ENCODE assay signal across 1 cellular context in the genomic region with DNA sequence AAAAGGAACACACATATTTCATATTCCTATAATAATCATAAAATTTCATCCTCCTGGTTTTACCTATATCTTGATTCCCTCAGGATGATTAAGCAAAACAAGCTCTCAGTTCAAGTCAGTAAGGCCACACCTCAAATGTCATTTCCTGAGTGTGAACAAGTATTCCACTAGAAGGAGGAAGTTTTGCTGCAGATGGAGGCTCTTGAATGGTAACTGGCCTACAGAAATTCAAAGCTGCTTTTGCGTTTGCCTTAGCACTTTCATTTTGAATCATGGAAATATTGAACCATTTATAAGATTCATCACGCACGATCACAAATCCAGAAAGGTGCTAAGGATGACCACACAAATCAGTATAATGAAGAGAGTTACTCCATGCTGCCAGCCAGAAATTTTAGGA.
TF ChIP-seq lines count a peak whose summit lies in the region.

No MANE protein-coding gene starts in this region.

TF ChIP-seq in GM23338, 12 proteins besides CTCF, POLR2A, EP300 and RAD21 (continued from another document):
- TF ChIP-seq, protein P1, sequence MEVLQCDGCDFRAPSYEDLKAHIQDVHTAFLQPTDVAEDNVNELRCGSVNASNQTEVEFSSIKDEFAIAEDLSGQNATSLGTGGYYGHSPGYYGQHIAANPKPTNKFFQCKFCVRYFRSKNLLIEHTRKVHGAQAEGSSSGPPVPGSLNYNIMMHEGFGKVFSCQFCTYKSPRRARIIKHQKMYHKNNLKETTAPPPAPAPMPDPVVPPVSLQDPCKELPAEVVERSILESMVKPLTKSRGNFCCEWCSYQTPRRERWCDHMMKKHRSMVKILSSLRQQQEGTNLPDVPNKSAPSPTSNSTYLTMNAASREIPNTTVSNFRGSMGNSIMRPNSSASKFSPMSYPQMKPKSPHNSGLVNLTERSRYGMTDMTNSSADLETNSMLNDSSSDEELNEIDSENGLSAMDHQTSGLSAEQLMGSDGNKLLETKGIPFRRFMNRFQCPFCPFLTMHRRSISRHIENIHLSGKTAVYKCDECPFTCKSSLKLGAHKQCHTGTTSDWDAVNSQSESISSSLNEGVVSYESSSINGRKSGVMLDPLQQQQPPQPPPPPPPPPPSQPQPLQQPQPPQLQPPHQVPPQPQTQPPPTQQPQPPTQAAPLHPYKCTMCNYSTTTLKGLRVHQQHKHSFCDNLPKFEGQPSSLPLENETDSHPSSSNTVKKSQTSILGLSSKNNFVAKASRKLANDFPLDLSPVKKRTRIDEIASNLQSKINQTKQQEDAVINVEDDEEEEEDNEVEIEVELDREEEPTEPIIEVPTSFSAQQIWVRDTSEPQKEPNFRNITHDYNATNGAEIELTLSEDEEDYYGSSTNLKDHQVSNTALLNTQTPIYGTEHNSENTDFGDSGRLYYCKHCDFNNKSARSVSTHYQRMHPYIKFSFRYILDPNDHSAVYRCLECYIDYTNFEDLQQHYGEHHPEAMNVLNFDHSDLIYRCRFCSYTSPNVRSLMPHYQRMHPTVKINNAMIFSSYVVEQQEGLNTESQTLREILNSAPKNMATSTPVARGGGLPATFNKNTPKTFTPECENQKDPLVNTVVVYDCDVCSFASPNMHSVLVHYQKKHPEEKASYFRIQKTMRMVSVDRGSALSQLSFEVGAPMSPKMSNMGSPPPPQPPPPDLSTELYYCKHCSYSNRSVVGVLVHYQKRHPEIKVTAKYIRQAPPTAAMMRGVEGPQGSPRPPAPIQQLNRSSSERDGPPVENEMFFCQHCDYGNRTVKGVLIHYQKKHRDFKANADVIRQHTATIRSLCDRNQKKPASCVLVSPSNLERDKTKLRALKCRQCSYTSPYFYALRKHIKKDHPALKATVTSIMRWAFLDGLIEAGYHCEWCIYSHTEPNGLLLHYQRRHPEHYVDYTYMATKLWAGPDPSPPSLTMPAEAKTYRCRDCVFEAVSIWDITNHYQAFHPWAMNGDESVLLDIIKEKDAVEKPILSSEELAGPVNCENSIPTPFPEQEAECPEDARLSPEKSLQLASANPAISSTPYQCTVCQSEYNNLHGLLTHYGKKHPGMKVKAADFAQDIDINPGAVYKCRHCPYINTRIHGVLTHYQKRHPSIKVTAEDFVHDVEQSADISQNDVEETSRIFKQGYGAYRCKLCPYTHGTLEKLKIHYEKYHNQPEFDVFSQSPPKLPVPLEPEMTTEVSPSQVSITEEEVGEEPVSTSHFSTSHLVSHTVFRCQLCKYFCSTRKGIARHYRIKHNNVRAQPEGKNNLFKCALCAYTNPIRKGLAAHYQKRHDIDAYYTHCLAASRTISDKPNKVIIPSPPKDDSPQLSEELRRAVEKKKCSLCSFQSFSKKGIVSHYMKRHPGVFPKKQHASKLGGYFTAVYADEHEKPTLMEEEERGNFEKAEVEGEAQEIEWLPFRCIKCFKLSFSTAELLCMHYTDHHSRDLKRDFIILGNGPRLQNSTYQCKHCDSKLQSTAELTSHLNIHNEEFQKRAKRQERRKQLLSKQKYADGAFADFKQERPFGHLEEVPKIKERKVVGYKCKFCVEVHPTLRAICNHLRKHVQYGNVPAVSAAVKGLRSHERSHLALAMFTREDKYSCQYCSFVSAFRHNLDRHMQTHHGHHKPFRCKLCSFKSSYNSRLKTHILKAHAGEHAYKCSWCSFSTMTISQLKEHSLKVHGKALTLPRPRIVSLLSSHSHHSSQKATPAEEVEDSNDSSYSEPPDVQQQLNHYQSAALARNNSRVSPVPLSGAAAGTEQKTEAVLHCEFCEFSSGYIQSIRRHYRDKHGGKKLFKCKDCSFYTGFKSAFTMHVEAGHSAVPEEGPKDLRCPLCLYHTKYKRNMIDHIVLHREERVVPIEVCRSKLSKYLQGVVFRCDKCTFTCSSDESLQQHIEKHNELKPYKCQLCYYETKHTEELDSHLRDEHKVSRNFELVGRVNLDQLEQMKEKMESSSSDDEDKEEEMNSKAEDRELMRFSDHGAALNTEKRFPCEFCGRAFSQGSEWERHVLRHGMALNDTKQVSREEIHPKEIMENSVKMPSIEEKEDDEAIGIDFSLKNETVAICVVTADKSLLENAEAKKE (CRISPR knock-in tag; IDR thresholded peaks at IDR 0.05): no peak
- TF ChIP-seq CREB1 (CRISPR knock-in tag; IDR thresholded peaks at IDR 0.05; ENCODE audit: low read depth) (no peak), ZNF331 (CRISPR knock-in tag; IDR thresholded peaks at IDR 0.05; ENCODE audit: low read depth) (no peak), EZH2 (IDR thresholded peaks at IDR 0.05; ENCODE audit: low read depth, unreplicated experiment) (no peak), NANOG (IDR thresholded peaks at IDR 0.05; ENCODE audit: borderline replicate concordance) (no peak), STAT1 (IDR thresholded peaks at IDR 0.05; ENCODE audit: unreplicated experiment) (no peak)
- TF ChIP-seq, protein P2, sequence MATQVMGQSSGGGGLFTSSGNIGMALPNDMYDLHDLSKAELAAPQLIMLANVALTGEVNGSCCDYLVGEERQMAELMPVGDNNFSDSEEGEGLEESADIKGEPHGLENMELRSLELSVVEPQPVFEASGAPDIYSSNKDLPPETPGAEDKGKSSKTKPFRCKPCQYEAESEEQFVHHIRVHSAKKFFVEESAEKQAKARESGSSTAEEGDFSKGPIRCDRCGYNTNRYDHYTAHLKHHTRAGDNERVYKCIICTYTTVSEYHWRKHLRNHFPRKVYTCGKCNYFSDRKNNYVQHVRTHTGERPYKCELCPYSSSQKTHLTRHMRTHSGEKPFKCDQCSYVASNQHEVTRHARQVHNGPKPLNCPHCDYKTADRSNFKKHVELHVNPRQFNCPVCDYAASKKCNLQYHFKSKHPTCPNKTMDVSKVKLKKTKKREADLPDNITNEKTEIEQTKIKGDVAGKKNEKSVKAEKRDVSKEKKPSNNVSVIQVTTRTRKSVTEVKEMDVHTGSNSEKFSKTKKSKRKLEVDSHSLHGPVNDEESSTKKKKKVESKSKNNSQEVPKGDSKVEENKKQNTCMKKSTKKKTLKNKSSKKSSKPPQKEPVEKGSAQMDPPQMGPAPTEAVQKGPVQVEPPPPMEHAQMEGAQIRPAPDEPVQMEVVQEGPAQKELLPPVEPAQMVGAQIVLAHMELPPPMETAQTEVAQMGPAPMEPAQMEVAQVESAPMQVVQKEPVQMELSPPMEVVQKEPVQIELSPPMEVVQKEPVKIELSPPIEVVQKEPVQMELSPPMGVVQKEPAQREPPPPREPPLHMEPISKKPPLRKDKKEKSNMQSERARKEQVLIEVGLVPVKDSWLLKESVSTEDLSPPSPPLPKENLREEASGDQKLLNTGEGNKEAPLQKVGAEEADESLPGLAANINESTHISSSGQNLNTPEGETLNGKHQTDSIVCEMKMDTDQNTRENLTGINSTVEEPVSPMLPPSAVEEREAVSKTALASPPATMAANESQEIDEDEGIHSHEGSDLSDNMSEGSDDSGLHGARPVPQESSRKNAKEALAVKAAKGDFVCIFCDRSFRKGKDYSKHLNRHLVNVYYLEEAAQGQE (IDR thresholded peaks at IDR 0.05; ENCODE audit: unreplicated experiment): no peak
- TF ChIP-seq, protein P3, sequence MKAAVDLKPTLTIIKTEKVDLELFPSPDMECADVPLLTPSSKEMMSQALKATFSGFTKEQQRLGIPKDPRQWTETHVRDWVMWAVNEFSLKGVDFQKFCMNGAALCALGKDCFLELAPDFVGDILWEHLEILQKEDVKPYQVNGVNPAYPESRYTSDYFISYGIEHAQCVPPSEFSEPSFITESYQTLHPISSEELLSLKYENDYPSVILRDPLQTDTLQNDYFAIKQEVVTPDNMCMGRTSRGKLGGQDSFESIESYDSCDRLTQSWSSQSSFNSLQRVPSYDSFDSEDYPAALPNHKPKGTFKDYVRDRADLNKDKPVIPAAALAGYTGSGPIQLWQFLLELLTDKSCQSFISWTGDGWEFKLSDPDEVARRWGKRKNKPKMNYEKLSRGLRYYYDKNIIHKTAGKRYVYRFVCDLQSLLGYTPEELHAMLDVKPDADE (IDR thresholded peaks at IDR 0.05): no peak
